ENCODE assay signal across 15 cellular contexts in genomic region chr7:128386415-128386925, GRCh38. TPM values are rescaled to one million over a fixed set of nuclear protein-coding genes. Genes with fewer than 3 reads are reported as not detected.
DNase-seq lines count a peak whose midpoint lies in the region; ATAC-seq, FAIRE-seq and TF ChIP-seq lines count a peak whose summit lies in the region.
"Had no signal": no experiment of that assay in that cellular context is flagged by ENCODE, and none has a peak within 500 bp of the region (broad histone marks: within the 10 kb centered on the region; RNA-seq: fewer than 3 reads in every experiment).

No MANE protein-coding gene starts in this region.

- H3K4me3 ChIP-seq in A549 (no peak overlapping the region), HL-60 (replicated peaks; ENCODE audit: insufficient read depth, low read length) (no peak overlapping the region), small intestine (ENCODE audit: low read depth in 1 of 2, low read length in 2 of 2) (no peak overlapping the region)
- H3K4me3 ChIP-seq: BLaER1, GM23248, HAP-1 had no signal

- H3K4me2 ChIP-seq in A549 = no peak overlapping the region

- H3K27me3 ChIP-seq in HL-60 (ENCODE audit: insufficient read depth, poor library complexity, severe bottlenecking) (no peaks in the 10 kb centered on the region), small intestine (ENCODE audit: control insufficient read depth in 2 of 2, insufficient read depth in 2 of 2, low read length in 2 of 2) (no peaks in the 10 kb centered on the region)
- H3K27me3 ChIP-seq: BLaER1 had no signal

- CTCF ChIA-PET in A549 (lab: Yijun Ruan, JAX) = interaction anchor here (0.5 to 38.8 kb wide), 13 partner anchors 12 to 786 kb away, joined by 3 to 800 read pairs (median 15); partner anchors contain the start of genes PRRT4 and RBM28

- H3K9me3 ChIP-seq in A549 (no peaks in the 10 kb centered on the region), small intestine (ENCODE audit: control insufficient read depth, low read depth) (no peaks in the 10 kb centered on the region)
- H3K9me3 ChIP-seq: BLaER1, HAP-1 had no signal

- TF ChIP-seq POLR2A in A549 (IDR thresholded peaks at IDR 0.05; ENCODE audit: low read length) = no peak

- FAIRE-seq in A549 (lab: Jason Lieb, UNC) (no peak), small intestine (lab: Jason Lieb, UNC) (no peak)
- FAIRE-seq: GM19239 had no signal

- H3K27me3 Mint-ChIP-seq in endothelial cell (ENCODE audit: unreplicated experiment) (peaks cover 19% of the 10 kb centered on the region), glutamatergic neuron (ENCODE audit: unreplicated experiment) (peaks cover 3% of the 10 kb centered on the region)

- no peaks in the 10 kb centered on the region for H3K4me1 Mint-ChIP-seq in endothelial cell (ENCODE audit: unreplicated experiment)
- no peaks in the 10 kb centered on the region for H3K4me1 Mint-ChIP-seq in glutamatergic neuron (ENCODE audit: low read depth, unreplicated experiment)

- no peak for TF ChIP-seq RAD21 in A549 (conservative IDR thresholded peaks at IDR 0.05 in 1 of 2, IDR thresholded peaks at IDR 0.05 in 1 of 2)

- H3K27ac Mint-ChIP-seq in endothelial cell (ENCODE audit: unreplicated experiment) = peak overlapping the region; percentile 18
- H3K27ac Mint-ChIP-seq in glutamatergic neuron (ENCODE audit: unreplicated experiment) = no peak overlapping the region
- H3K27ac Mint-ChIP-seq: CD8-positive, alpha-beta T cell had no signal

- no peaks in the 10 kb centered on the region for H3K36me3 ChIP-seq in small intestine (ENCODE audit: control insufficient read depth in 2 of 2, insufficient read depth in 2 of 2, low read length in 2 of 2)
- H3K36me3 ChIP-seq: HAP-1 had no signal

- H3K4me3 Mint-ChIP-seq in endothelial cell (ENCODE audit: unreplicated experiment) = no peak overlapping the region
- no peak overlapping the region for H3K4me3 Mint-ChIP-seq in glutamatergic neuron (ENCODE audit: unreplicated experiment)
- H3K4me3 Mint-ChIP-seq: CD8-positive, alpha-beta T cell had no signal

- POLR2A ChIA-PET in A549 (lab: Yijun Ruan, JAX) = interaction anchor here (0.8 kb wide), 1 partner anchor 22 kb away, joined by 3 read pairs; no protein-coding TSS in a partner anchor

- 41% methylated on average over 2 of the region's 2 CpGs for WGBS in A549 (ENCODE audit: missing lambda C conversion rate)
- 38 to 74% (median 48%) methylated on average over 2 of the region's 2 CpGs for WGBS in small intestine, 3 donors

- H3K36me3 Mint-ChIP-seq in endothelial cell (ENCODE audit: low read depth, unreplicated experiment) (no peaks in the 10 kb centered on the region), glutamatergic neuron (ENCODE audit: unreplicated experiment) (no peaks in the 10 kb centered on the region)
- H3K36me3 Mint-ChIP-seq: CD8-positive, alpha-beta T cell had no signal

- no peak for TF ChIP-seq EP300 in A549 (IDR thresholded peaks at IDR 0.05)

- H3K4me1 ChIP-seq in A549 (no peaks in the 10 kb centered on the region), small intestine (ENCODE audit: control insufficient read depth in 2 of 2, insufficient read depth in 1 of 2, low read depth in 1 of 2, low read length in 1 of 2) (no peaks in the 10 kb centered on the region)
- H3K4me1 ChIP-seq: HAP-1 had no signal

- TF ChIP-seq CTCF in A549 (IDR thresholded peaks at IDR 0.05) = no peak
- no peak for TF ChIP-seq CTCF in HL-60 (IDR thresholded peaks at IDR 0.05; ENCODE audit: insufficient read depth, low read length)
- no peak for TF ChIP-seq CTCF in endothelial cell (IDR thresholded peaks at IDR 0.05; ENCODE audit: unreplicated experiment)
- no peak for TF ChIP-seq CTCF in glutamatergic neuron (IDR thresholded peaks at IDR 0.05; ENCODE audit: partially characterized antibody, unreplicated experiment)

- H3K9me3 Mint-ChIP-seq in endothelial cell (ENCODE audit: unreplicated experiment) = no peaks in the 10 kb centered on the region
- peaks cover 8% of the 10 kb centered on the region for H3K9me3 Mint-ChIP-seq in glutamatergic neuron (ENCODE audit: unreplicated experiment)
- H3K9me3 Mint-ChIP-seq: CD8-positive, alpha-beta T cell had no signal

- H3K27ac ChIP-seq in A549 = no peak overlapping the region
- peak overlapping the region; percentile 39 for H3K27ac ChIP-seq in HL-60 (replicated peaks)
- H3K27ac ChIP-seq in small intestine (ENCODE audit: low read depth in 1 of 2, low read length in 1 of 2) = no peak overlapping the region
- H3K27ac ChIP-seq: BLaER1, GM23248 had no signal

- no peak for ATAC-seq in A549

- DNase-seq in A549 (ENCODE audit: low read depth in 1 of 2, low spot score in 1 of 2) (no peak), HL-60 (ENCODE audit: low read depth in 1 of 2, low spot score in 1 of 2) (no peak), endothelial cell (ENCODE audit: low spot score) (no peak), small intestine (peak; percentile 51), glutamatergic neuron (no peak), NCI-H2029 treated with DMSO at 0.1 percent for 48 hours (lab: John Stamatoyannopoulos, UW) (no peak)
- no peak for DNase-seq in activated CD4-positive, alpha-beta T cell treated with anti-CD3 and anti-CD28 coated beads for 48 hours
- DNase-seq: Calu3; CD8-positive, alpha-beta T cell; DMS79 treated with DMSO at 0.1 percent for 48 hours; GM23248 had no signal

TF ChIP-seq in A549, 52 proteins besides CTCF, POLR2A, EP300 and RAD21:
- TF ChIP-seq NR3C1 (IDR thresholded peaks at IDR 0.05) (no peak), REST (IDR thresholded peaks at IDR 0.05) (no peak), MAFK (IDR thresholded peaks at IDR 0.05; ENCODE audit: partially characterized antibody) (peak; percentile 8), FOXS1 (CRISPR knock-in tag; IDR thresholded peaks at IDR 0.05) (no peak)
TF ChIP-seq in A549: peak in this region for 1.

RNA-seq across cellular contexts. Expression of gene IMPDH1, which starts 23.3 kb away (rescaled TPM):
- 55.4 and 83.3 TPM in 2 replicates for polyA plus RNA-seq in A549 (2011; rRNA removed)
- polyA plus RNA-seq in A549 (2012; cell fraction: cytosol; rRNA removed) = 79.8 and 101 TPM in 2 replicates
- polyA plus RNA-seq in A549 (2012; cell fraction: nucleus; rRNA removed) = 150 and 163 TPM in 2 replicates
- 65.1 to 66.9 TPM (median 65.4 TPM) in 3 replicates for polyA plus RNA-seq in A549 (2017; fragmentation: RNase III; extraction: RNeasy Plus Mini Kit Qiagen cat#74134 plus additional on column Dnase treatment)
- polyA minus RNA-seq in A549 (2011; rRNA and poly(A)+ RNA removed) = 127 and 130 TPM in 2 replicates
- 7.5 TPM for total RNA-seq in endothelial cell (ENCODE audit: unreplicated experiment)
- 10 to 100 TPM in 2 of 3 donors, 1 to 10 TPM in 1; 4.5 to 19.0 (median 11.3) TPM for polyA plus RNA-seq in small intestine
- total RNA-seq in glutamatergic neuron (ENCODE audit: unreplicated experiment) = 81.7 TPM

RNA-seq across cellular contexts. Expression of gene PRRT4, which starts 25.0 kb away (rescaled TPM):
- polyA plus RNA-seq in A549 (2011; rRNA removed) (0.17 and 0.18 TPM in 2 replicates), A549 (2017; fragmentation: RNase III; extraction: RNeasy Plus Mini Kit Qiagen cat#74134 plus additional on column Dnase treatment) (0.15 to 0.20 TPM (median 0.16 TPM) in 3 replicates), small intestine (1 to 10 TPM in 1 of 3 donors, not detected in 2; 1.3 TPM)
- polyA plus RNA-seq in A549 (2012; cell fraction: cytosol; rRNA removed) = 0.49 and 0.66 TPM in 2 replicates
- 2.3 and 3.0 TPM in 2 replicates for polyA plus RNA-seq in A549 (2012; cell fraction: nucleus; rRNA removed)
- polyA minus RNA-seq in A549 (2011; rRNA and poly(A)+ RNA removed) = 0.21 TPM in 1 of 2 replicates, not detected in the other
- total RNA-seq in endothelial cell (ENCODE audit: unreplicated experiment) (10.8 TPM), glutamatergic neuron (ENCODE audit: unreplicated experiment) (not detected)
- total RNA-seq: Calu3, GM23248, HT-29 had no signal
- polyA plus RNA-seq: GM23248 had no signal

RNA-seq across cellular contexts. Expression of gene RBM28, which starts 42.8 kb away (rescaled TPM):
- 51.9 and 77.3 TPM in 2 replicates for polyA plus RNA-seq in A549 (2011; rRNA removed)
- polyA plus RNA-seq in A549 (2012; cell fraction: cytosol; rRNA removed) = 28.9 and 37.8 TPM in 2 replicates
- polyA plus RNA-seq in A549 (2012; cell fraction: nucleus; rRNA removed) = 42.8 and 62.2 TPM in 2 replicates
- 74.4 to 82.1 TPM (median 79.5 TPM) in 3 replicates for polyA plus RNA-seq in A549 (2017; fragmentation: RNase III; extraction: RNeasy Plus Mini Kit Qiagen cat#74134 plus additional on column Dnase treatment)
- 14.5 and 16.1 TPM in 2 replicates for polyA minus RNA-seq in A549 (2011; rRNA and poly(A)+ RNA removed)
- total RNA-seq in endothelial cell (ENCODE audit: unreplicated experiment) = 42.8 TPM
- 10 to 100 TPM; 11.2 to 15.1 (median 14.1) TPM for polyA plus RNA-seq in small intestine
- 53.2 TPM for total RNA-seq in glutamatergic neuron (ENCODE audit: unreplicated experiment)

Comparison
In these comparisons a context has a peak if more than half of its experiments do, and no peak if none do; other contexts are left out.
1. RNA of gene PRRT4, which starts 25.0 kb away (total RNA-seq): 10.8 TPM in endothelial cell (single experiment); not detected in glutamatergic neuron (single experiment); every median in the first group is over 10 times any median in the second.